1 cellular context compared by ENCODE assay signal in the genomic region with DNA sequence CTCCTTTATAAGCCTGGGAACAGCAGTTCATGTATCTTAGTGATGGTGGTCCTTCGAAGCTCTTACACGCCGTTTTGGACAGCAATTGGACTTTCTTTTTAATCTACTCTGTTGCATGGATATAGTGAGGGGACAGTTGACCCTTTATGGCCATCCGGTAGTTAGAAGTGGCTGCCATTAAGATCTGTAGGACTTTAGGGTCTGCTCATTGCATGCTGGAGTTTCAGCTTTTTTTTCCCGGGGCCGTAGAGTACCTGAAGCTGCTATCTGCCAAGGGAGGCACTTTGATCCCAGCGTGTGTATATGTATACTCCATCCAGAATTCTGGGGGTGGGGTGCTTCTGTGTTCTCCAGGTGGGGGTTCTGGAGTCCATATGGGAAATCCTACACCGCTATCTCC.
TF ChIP-seq lines count a peak whose summit lies in the region.

No MANE protein-coding gene starts in this region.

TF ChIP-seq in GM12878, 131 proteins besides CTCF, POLR2A, EP300 and RAD21:
- no peak for TF ChIP-seq RUNX3 (IDR thresholded peaks at IDR 0.05; ENCODE audit: low read length)
- TF ChIP-seq ZSCAN29 (IDR thresholded peaks at IDR 0.05), result no peak
- TF ChIP-seq CHD1 (IDR thresholded peaks at IDR 0.05; ENCODE audit: low read depth, low read length), result no peak
- TF ChIP-seq JUNB (IDR thresholded peaks at IDR 0.05), result no peak
- TF ChIP-seq, protein P1, sequence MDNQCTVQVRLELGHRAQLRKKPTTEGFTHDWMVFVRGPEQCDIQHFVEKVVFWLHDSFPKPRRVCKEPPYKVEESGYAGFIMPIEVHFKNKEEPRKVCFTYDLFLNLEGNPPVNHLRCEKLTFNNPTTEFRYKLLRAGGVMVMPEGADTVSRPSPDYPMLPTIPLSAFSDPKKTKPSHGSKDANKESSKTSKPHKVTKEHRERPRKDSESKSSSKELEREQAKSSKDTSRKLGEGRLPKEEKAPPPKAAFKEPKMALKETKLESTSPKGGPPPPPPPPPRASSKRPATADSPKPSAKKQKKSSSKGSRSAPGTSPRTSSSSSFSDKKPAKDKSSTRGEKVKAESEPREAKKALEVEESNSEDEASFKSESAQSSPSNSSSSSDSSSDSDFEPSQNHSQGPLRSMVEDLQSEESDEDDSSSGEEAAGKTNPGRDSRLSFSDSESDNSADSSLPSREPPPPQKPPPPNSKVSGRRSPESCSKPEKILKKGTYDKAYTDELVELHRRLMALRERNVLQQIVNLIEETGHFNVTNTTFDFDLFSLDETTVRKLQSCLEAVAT (IDR thresholded peaks at IDR 0.05), result no peak
